12 cellular contexts compared by ENCODE assay signal in genomic region chr17:50265690-50266306, GRCh38. TPM values are rescaled to one million over a fixed set of nuclear protein-coding genes. Genes with fewer than 3 reads are reported as not detected.
DNase-seq lines count a peak whose midpoint lies in the region; ATAC-seq and TF ChIP-seq lines count a peak whose summit lies in the region.
"Had no signal": no experiment of that assay in that cellular context is flagged by ENCODE, and none has a peak within 500 bp of the region (broad histone marks: within the 10 kb centered on the region; RNA-seq: fewer than 3 reads in every experiment).

No MANE protein-coding gene starts in this region.

- DNase-seq in GM20000 (ENCODE audit: low spot score) (peak; percentile 5), WERI-Rb-1 (peak; percentile 7), iPS-NIHi11 (ENCODE audit: low spot score) (peak; percentile 11), foreskin melanocyte (no peak), immature natural killer cell (no peak)
- peak; percentile 18 for DNase-seq in stimulated activated CD8-positive, alpha-beta memory T cell treated with anti-CD3 and anti-CD28 coated beads, Interleukin-4, amount 100 ng/mL, for 48 hours
- DNase-seq: activated CD4-positive, alpha-beta T cell treated with anti-CD3 and anti-CD28 coated beads, Interleukin-2, amount 50 U/mL, for 48 hours; NCI-H510A had no signal

- no peak overlapping the region for H3K4me3 ChIP-seq in WERI-Rb-1 (ENCODE audit: low read depth, low read length)
- H3K4me3 ChIP-seq: prostate gland had no signal

- no peaks in the 10 kb centered on the region for H3K4me1 Mint-ChIP-seq in immature natural killer cell

- no peaks in the 10 kb centered on the region for H3K36me3 ChIP-seq in WERI-Rb-1
- H3K36me3 ChIP-seq: prostate gland had no signal

- ATAC-seq in GM19467 (IDR thresholded peaks at IDR 0.05; ENCODE audit: unreplicated experiment) (no peak), GM21576 (IDR thresholded peaks at IDR 0.05; ENCODE audit: unreplicated experiment) (no peak)
- ATAC-seq: esophagus mucosa had no signal

- no peak overlapping the region for H3K27ac Mint-ChIP-seq in immature natural killer cell

- no peak overlapping the region for H3K27ac ChIP-seq in WERI-Rb-1
- H3K27ac ChIP-seq: prostate gland had no signal

- TF ChIP-seq CTCF in GM20000 (IDR thresholded peaks at IDR 0.05; ENCODE audit: extremely low read depth, missing control alignments) (no peak), WERI-Rb-1 (IDR thresholded peaks at IDR 0.05; ENCODE audit: low read depth, low read length) (no peak)

- H3K4me3 Mint-ChIP-seq in immature natural killer cell = no peak overlapping the region

- no peaks in the 10 kb centered on the region for H3K9me3 Mint-ChIP-seq in immature natural killer cell

- no peaks in the 10 kb centered on the region for H3K27me3 ChIP-seq in WERI-Rb-1 (ENCODE audit: insufficient read depth, low read depth, severe bottlenecking)

- H3K9me3 ChIP-seq in WERI-Rb-1 (ENCODE audit: severe bottlenecking) = no peaks in the 10 kb centered on the region
- H3K9me3 ChIP-seq: prostate gland had no signal

- peaks cover 2 to 10% (median 2%) of the 10 kb centered on the region in 3 donors for H3K27me3 Mint-ChIP-seq in immature natural killer cell (ENCODE audit: low read depth in 3 of 3)

- no peaks in the 10 kb centered on the region for H3K36me3 Mint-ChIP-seq in immature natural killer cell

RNA-seq across cellular contexts. Expression of gene TMEM92, which starts 8.5 kb away (rescaled TPM):
- not detected for polyA plus RNA-seq in immature natural killer cell

Comparison
In these comparisons a context has a peak if more than half of its experiments do, and no peak if none do; other contexts are left out.
1. DNase-seq: peak in GM20000 (single experiment), WERI-Rb-1 (single experiment), iPS-NIHi11 (single experiment) and stimulated activated CD8-positive, alpha-beta memory T cell treated with anti-CD3 and anti-CD28 coated beads, Interleukin-4, amount 100 ng/mL, for 48 hours (single experiment); none in foreskin melanocyte (single experiment) and immature natural killer cell (0 of 3).